1 cellular context compared by ENCODE assay signal in genomic region chr3:42055291-42055690, GRCh38.
TF ChIP-seq lines count a peak whose summit lies in the region.

No MANE protein-coding gene starts in this region.

TF ChIP-seq in HepG2, 621 proteins besides CTCF, POLR2A, EP300 and RAD21 (continued from another document and continues in another):
- TF ChIP-seq, protein P1, sequence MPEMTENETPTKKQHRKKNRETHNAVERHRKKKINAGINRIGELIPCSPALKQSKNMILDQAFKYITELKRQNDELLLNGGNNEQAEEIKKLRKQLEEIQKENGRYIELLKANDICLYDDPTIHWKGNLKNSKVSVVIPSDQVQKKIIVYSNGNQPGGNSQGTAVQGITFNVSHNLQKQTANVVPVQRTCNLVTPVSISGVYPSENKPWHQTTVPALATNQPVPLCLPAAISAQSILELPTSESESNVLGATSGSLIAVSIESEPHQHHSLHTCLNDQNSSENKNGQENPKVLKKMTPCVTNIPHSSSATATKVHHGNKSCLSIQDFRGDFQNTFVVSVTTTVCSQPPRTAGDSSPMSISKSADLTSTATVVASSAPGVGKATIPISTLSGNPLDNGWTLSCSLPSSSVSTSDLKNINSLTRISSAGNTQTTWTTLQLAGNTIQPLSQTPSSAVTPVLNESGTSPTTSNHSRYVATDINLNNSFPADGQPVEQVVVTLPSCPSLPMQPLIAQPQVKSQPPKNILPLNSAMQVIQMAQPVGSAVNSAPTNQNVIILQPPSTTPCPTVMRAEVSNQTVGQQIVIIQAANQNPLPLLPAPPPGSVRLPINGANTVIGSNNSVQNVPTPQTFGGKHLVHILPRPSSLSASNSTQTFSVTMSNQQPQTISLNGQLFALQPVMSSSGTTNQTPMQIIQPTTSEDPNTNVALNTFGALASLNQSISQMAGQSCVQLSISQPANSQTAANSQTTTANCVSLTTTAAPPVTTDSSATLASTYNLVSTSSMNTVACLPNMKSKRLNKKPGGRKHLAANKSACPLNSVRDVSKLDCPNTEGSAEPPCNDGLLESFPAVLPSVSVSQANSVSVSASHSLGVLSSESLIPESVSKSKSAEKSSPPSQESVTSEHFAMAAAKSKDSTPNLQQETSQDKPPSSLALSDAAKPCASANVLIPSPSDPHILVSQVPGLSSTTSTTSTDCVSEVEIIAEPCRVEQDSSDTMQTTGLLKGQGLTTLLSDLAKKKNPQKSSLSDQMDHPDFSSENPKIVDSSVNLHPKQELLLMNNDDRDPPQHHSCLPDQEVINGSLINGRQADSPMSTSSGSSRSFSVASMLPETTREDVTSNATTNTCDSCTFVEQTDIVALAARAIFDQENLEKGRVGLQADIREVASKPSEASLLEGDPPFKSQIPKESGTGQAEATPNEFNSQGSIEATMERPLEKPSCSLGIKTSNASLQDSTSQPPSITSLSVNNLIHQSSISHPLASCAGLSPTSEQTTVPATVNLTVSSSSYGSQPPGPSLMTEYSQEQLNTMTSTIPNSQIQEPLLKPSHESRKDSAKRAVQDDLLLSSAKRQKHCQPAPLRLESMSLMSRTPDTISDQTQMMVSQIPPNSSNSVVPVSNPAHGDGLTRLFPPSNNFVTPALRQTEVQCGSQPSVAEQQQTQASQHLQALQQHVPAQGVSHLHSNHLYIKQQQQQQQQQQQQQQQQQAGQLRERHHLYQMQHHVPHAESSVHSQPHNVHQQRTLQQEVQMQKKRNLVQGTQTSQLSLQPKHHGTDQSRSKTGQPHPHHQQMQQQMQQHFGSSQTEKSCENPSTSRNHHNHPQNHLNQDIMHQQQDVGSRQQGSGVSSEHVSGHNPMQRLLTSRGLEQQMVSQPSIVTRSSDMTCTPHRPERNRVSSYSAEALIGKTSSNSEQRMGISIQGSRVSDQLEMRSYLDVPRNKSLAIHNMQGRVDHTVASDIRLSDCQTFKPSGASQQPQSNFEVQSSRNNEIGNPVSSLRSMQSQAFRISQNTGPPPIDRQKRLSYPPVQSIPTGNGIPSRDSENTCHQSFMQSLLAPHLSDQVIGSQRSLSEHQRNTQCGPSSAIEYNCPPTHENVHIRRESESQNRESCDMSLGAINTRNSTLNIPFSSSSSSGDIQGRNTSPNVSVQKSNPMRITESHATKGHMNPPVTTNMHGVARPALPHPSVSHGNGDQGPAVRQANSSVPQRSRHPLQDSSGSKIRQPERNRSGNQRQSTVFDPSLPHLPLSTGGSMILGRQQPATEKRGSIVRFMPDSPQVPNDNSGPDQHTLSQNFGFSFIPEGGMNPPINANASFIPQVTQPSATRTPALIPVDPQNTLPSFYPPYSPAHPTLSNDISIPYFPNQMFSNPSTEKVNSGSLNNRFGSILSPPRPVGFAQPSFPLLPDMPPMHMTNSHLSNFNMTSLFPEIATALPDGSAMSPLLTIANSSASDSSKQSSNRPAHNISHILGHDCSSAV (CRISPR knock-in tag; IDR thresholded peaks at IDR 0.05; ENCODE audit: borderline replicate concordance): no peak
- TF ChIP-seq ZEB1 (IDR thresholded peaks at IDR 0.05; ENCODE audit: insufficient replicate concordance, low read depth): no peak
- no peak for TF ChIP-seq ZNF136 (CRISPR knock-in tag; IDR thresholded peaks at IDR 0.05; ENCODE audit: low read depth)
- TF ChIP-seq CEBPB (IDR thresholded peaks at IDR 0.05; ENCODE audit: borderline replicate concordance, low read depth, low read length): peak; percentile 94
- no peak for TF ChIP-seq HNRNPK (IDR thresholded peaks at IDR 0.05; ENCODE audit: low read depth, low read length, poor library complexity, severe bottlenecking)
- no peak for TF ChIP-seq BRCA1 (CRISPR knock-in tag; IDR thresholded peaks at IDR 0.05)
- TF ChIP-seq, protein P2, sequence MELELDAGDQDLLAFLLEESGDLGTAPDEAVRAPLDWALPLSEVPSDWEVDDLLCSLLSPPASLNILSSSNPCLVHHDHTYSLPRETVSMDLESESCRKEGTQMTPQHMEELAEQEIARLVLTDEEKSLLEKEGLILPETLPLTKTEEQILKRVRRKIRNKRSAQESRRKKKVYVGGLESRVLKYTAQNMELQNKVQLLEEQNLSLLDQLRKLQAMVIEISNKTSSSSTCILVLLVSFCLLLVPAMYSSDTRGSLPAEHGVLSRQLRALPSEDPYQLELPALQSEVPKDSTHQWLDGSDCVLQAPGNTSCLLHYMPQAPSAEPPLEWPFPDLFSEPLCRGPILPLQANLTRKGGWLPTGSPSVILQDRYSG (CRISPR knock-in tag; IDR thresholded peaks at IDR 0.05): no peak
- TF ChIP-seq POLR2AphosphoS2 (IDR thresholded peaks at IDR 0.05; ENCODE audit: low read depth, low read length): no peak
- TF ChIP-seq TBX2 (CRISPR knock-in tag; IDR thresholded peaks at IDR 0.05; ENCODE audit: borderline replicate concordance): no peak
- no peak for TF ChIP-seq NAIF1 (CRISPR knock-in tag; IDR thresholded peaks at IDR 0.05; ENCODE audit: borderline replicate concordance)
- TF ChIP-seq GLI4 (CRISPR knock-in tag; IDR thresholded peaks at IDR 0.05; ENCODE audit: borderline replicate concordance): no peak
- no peak for TF ChIP-seq ZNF574 (CRISPR knock-in tag; IDR thresholded peaks at IDR 0.05)
- no peak for TF ChIP-seq DMAP1 (CRISPR knock-in tag; IDR thresholded peaks at IDR 0.05)
- no peak for TF ChIP-seq ZNF83 (CRISPR knock-in tag; IDR thresholded peaks at IDR 0.05; ENCODE audit: borderline replicate concordance)
- TF ChIP-seq, protein P3, sequence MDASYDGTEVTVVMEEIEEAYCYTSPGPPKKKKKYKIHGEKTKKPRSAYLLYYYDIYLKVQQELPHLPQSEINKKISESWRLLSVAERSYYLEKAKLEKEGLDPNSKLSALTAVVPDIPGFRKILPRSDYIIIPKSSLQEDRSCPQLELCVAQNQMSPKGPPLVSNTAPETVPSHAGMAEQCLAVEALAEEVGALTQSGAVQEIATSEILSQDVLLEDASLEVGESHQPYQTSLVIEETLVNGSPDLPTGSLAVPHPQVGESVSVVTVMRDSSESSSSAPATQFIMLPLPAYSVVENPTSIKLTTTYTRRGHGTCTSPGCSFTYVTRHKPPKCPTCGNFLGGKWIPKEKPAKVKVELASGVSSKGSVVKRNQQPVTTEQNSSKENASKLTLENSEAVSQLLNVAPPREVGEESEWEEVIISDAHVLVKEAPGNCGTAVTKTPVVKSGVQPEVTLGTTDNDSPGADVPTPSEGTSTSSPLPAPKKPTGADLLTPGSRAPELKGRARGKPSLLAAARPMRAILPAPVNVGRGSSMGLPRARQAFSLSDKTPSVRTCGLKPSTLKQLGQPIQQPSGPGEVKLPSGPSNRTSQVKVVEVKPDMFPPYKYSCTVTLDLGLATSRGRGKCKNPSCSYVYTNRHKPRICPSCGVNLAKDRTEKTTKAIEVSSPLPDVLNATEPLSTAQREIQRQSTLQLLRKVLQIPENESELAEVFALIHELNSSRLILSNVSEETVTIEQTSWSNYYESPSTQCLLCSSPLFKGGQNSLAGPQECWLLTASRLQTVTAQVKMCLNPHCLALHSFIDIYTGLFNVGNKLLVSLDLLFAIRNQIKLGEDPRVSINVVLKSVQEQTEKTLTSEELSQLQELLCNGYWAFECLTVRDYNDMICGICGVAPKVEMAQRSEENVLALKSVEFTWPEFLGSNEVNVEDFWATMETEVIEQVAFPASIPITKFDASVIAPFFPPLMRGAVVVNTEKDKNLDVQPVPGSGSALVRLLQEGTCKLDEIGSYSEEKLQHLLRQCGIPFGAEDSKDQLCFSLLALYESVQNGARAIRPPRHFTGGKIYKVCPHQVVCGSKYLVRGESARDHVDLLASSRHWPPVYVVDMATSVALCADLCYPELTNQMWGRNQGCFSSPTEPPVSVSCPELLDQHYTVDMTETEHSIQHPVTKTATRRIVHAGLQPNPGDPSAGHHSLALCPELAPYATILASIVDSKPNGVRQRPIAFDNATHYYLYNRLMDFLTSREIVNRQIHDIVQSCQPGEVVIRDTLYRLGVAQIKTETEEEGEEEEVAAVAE (CRISPR knock-in tag; IDR thresholded peaks at IDR 0.05; ENCODE audit: borderline replicate concordance): no peak
- TF ChIP-seq TP53 (CRISPR knock-in tag; conservative IDR thresholded peaks at IDR 0.05): no peak
- no peak for TF ChIP-seq ATF7 (IDR thresholded peaks at IDR 0.05)
- TF ChIP-seq ATF7 (CRISPR knock-in tag; IDR thresholded peaks at IDR 0.05): no peak
- no peak for TF ChIP-seq ZNF10 (CRISPR knock-in tag; IDR thresholded peaks at IDR 0.05; ENCODE audit: borderline replicate concordance, low read depth)
- TF ChIP-seq ZNF792 (CRISPR knock-in tag; IDR thresholded peaks at IDR 0.05): no peak
- no peak for TF ChIP-seq ZBTB42 (CRISPR knock-in tag; IDR thresholded peaks at IDR 0.05)
- TF ChIP-seq ZNF776 (CRISPR knock-in tag; IDR thresholded peaks at IDR 0.05): no peak
- TF ChIP-seq ELF3 (CRISPR knock-in tag; IDR thresholded peaks at IDR 0.05): no peak
- TF ChIP-seq ZNF75D (CRISPR knock-in tag; IDR thresholded peaks at IDR 0.05; ENCODE audit: borderline replicate concordance): no peak
- TF ChIP-seq ZNF274 (CRISPR knock-in tag; IDR thresholded peaks at IDR 0.05): no peak
- TF ChIP-seq ZMYM2 (CRISPR knock-in tag; IDR thresholded peaks at IDR 0.05): no peak
- TF ChIP-seq PAWR (CRISPR knock-in tag; IDR thresholded peaks at IDR 0.05; ENCODE audit: borderline replicate concordance): no peak
- TF ChIP-seq TBX3 (IDR thresholded peaks at IDR 0.05; ENCODE audit: borderline replicate concordance): no peak
- no peak for TF ChIP-seq ZFP36L2 (CRISPR knock-in tag; IDR thresholded peaks at IDR 0.05)
- TF ChIP-seq KAT2B (IDR thresholded peaks at IDR 0.05; ENCODE audit: borderline replicate concordance, low read depth, low read length): no peak
- TF ChIP-seq ZNF496 (CRISPR knock-in tag; IDR thresholded peaks at IDR 0.05; ENCODE audit: insufficient replicate concordance): no peak
- no peak for TF ChIP-seq ZFP36L1 (CRISPR knock-in tag; IDR thresholded peaks at IDR 0.05)
- TF ChIP-seq BRD4 (CRISPR knock-in tag; IDR thresholded peaks at IDR 0.05): no peak
- TF ChIP-seq HNRNPH1 (optimal IDR thresholded peaks at IDR 0.05; ENCODE audit: low read depth, low read length): no peak
- TF ChIP-seq NFKBIZ (CRISPR knock-in tag; IDR thresholded peaks at IDR 0.05): no peak
- TF ChIP-seq JUND (CRISPR knock-in tag; IDR thresholded peaks at IDR 0.05): no peak
- no peak for TF ChIP-seq MZF1 (CRISPR knock-in tag; IDR thresholded peaks at IDR 0.05; ENCODE audit: borderline replicate concordance)
- TF ChIP-seq ZNF460 (CRISPR knock-in tag; IDR thresholded peaks at IDR 0.05; ENCODE audit: borderline replicate concordance): no peak
- TF ChIP-seq FLYWCH1 (CRISPR knock-in tag; IDR thresholded peaks at IDR 0.05): no peak
- TF ChIP-seq ZNF816 (CRISPR knock-in tag; IDR thresholded peaks at IDR 0.05; ENCODE audit: borderline replicate concordance): no peak
- no peak for TF ChIP-seq FOXK1 (CRISPR knock-in tag; IDR thresholded peaks at IDR 0.05; ENCODE audit: borderline replicate concordance, low read depth)
- no peak for TF ChIP-seq ZNF160 (CRISPR knock-in tag; IDR thresholded peaks at IDR 0.05)
- TF ChIP-seq CERS6 (CRISPR knock-in tag; IDR thresholded peaks at IDR 0.05): no peak
- no peak for TF ChIP-seq MYPOP (CRISPR knock-in tag; IDR thresholded peaks at IDR 0.05)
- TF ChIP-seq AKAP8 (CRISPR knock-in tag; IDR thresholded peaks at IDR 0.05): no peak
- TF ChIP-seq ZNF280D (CRISPR knock-in tag; IDR thresholded peaks at IDR 0.05): no peak
- no peak for TF ChIP-seq ZFAT (CRISPR knock-in tag; conservative IDR thresholded peaks at IDR 0.05)
- no peak for TF ChIP-seq PHF8 (CRISPR knock-in tag; IDR thresholded peaks at IDR 0.05)
